14 cellular contexts compared by ENCODE assay signal in the genomic region with DNA sequence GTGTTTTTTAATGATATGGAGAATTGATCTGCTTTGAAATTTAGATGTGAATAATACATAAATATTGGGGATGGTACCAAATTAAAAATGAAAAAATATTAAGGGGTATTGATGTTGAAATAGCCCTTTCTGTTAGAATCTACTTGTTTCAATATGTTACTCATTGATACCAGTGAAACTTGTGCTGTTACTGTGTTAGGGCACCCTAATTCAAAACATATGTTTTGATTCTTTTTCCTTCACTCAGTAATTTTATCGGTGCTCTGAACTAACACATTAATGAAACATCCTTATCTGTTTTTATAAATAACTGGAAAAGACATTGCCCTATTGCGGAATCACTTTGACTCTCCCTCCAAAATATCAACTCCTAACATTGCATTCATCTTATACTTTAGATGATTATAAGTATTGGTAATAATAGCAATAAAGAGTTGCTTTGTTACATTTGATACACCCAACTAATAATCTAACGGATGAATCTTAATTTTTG.
"Had no signal": no experiment of that assay in that cellular context is flagged by ENCODE, and none has a peak within 500 bp of the region (broad histone marks: within the 10 kb centered on the region; RNA-seq: fewer than 3 reads in every experiment).

No MANE protein-coding gene starts in this region.

- H3K4me3 ChIP-seq: thoracic aorta, upper lobe of right lung had no signal

- H3K27ac Mint-ChIP-seq: activated B cell treated with CpG ODN at 0.5 μM for 24 hours; activated naive CD4-positive, alpha-beta T cell treated with anti-CD3 and anti-CD28 coated beads, Interleukin-2, amount 50 U/mL, for 72 hours; stimulated activated effector memory CD8-positive, alpha-beta T cell treated with anti-CD3 and anti-CD28 coated beads, Interleukin-12 subunit alpha, Interleukin-12 subunit beta, amount 100 ng/mL, for 72 hours had no signal

- DNase-seq: activated B cell treated with CpG ODN at 0.5 μM for 24 hours; activated CD4-positive, alpha-beta T cell treated with anti-CD3 and anti-CD28 coated beads for 48 hours; amniotic stem cell; caudate nucleus; naive thymus-derived CD8-positive, alpha-beta T cell; stimulated activated CD4-positive, alpha-beta T cell treated with anti-CD3 and anti-CD28 coated beads, Interleukin-12 subunit alpha, Interleukin-12 subunit beta, amount 100 ng/mL, for 4 hours; stimulated activated CD4-positive, alpha-beta T cell treated with anti-CD3 and anti-CD28 coated beads, Interleukin-2, amount 100 ng/mL, for 24 hours; upper lobe of right lung had no signal

- ATAC-seq: naive thymus-derived CD8-positive, alpha-beta T cell; upper lobe of right lung had no signal

- H3K4me1 ChIP-seq: parathyroid adenoma, upper lobe of right lung had no signal

- H3K9me3 ChIP-seq: thoracic aorta, upper lobe of right lung had no signal

- H3K36me3 Mint-ChIP-seq: activated naive CD4-positive, alpha-beta T cell treated with anti-CD3 and anti-CD28 coated beads, Interleukin-2, amount 50 U/mL, for 72 hours had no signal

- H3K9me3 Mint-ChIP-seq: activated B cell treated with CpG ODN at 0.5 μM for 24 hours; activated naive CD4-positive, alpha-beta T cell treated with anti-CD3 and anti-CD28 coated beads, Interleukin-2, amount 50 U/mL, for 72 hours; memory B cell; naive thymus-derived CD8-positive, alpha-beta T cell; stimulated activated effector memory CD8-positive, alpha-beta T cell treated with anti-CD3 and anti-CD28 coated beads, Interleukin-12 subunit alpha, Interleukin-12 subunit beta, amount 100 ng/mL, for 72 hours; T-helper 1 cell treated with Interleukin-12 subunit alpha and Interleukin-12 subunit beta and Interleukin-4 antibody, amounts not matched to agents 30 μg/mL and 1 μg/mL, for 36 hours had no signal

- H3K27ac ChIP-seq: parathyroid adenoma, thoracic aorta, upper lobe of right lung had no signal

- H3K27me3 ChIP-seq: upper lobe of right lung had no signal

- H3K4me3 Mint-ChIP-seq: activated B cell treated with CpG ODN at 0.5 μM for 24 hours; memory B cell; naive thymus-derived CD8-positive, alpha-beta T cell; stimulated activated effector memory CD8-positive, alpha-beta T cell treated with anti-CD3 and anti-CD28 coated beads, Interleukin-12 subunit alpha, Interleukin-12 subunit beta, amount 100 ng/mL, for 72 hours; T-helper 1 cell treated with Interleukin-12 subunit alpha and Interleukin-12 subunit beta and Interleukin-4 antibody, amounts not matched to agents 30 μg/mL and 1 μg/mL, for 36 hours had no signal

- H3K27me3 Mint-ChIP-seq: activated B cell treated with CpG ODN at 0.5 μM for 24 hours; memory B cell; naive thymus-derived CD8-positive, alpha-beta T cell had no signal
